Comparison of ENCODE assay signal across 2 cellular contexts in genomic region chrX:28979876-28980275, GRCh38.
TF ChIP-seq lines count a peak whose summit lies in the region.

No MANE protein-coding gene starts in this region.

TF ChIP-seq in SK-N-SH, 30 proteins besides CTCF, POLR2A, EP300 and RAD21 (continued from another document):
- TF ChIP-seq, protein P1, sequence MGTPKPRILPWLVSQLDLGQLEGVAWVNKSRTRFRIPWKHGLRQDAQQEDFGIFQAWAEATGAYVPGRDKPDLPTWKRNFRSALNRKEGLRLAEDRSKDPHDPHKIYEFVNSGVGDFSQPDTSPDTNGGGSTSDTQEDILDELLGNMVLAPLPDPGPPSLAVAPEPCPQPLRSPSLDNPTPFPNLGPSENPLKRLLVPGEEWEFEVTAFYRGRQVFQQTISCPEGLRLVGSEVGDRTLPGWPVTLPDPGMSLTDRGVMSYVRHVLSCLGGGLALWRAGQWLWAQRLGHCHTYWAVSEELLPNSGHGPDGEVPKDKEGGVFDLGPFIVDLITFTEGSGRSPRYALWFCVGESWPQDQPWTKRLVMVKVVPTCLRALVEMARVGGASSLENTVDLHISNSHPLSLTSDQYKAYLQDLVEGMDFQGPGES (IDR thresholded peaks at IDR 0.05; ENCODE audit: low read depth, low read length) = no peak
- TF ChIP-seq RXRA (IDR thresholded peaks at IDR 0.05; ENCODE audit: borderline replicate concordance, low read depth) = no peak
- no peak for TF ChIP-seq FOXJ3 (CRISPR knock-in tag; IDR thresholded peaks at IDR 0.05)
- TF ChIP-seq NFIC (IDR thresholded peaks at IDR 0.05; ENCODE audit: borderline replicate concordance) = no peak

TF ChIP-seq in SK-N-SH treated with all-trans-retinoic acid at 6 μM for 48 hours, 23 proteins besides CTCF, POLR2A, EP300 and RAD21 (continued from another document):
- TF ChIP-seq PATZ1 (CRISPR knock-in tag; IDR thresholded peaks at IDR 0.05; ENCODE audit: borderline replicate concordance) (no peak), SNAI2 (CRISPR knock-in tag; IDR thresholded peaks at IDR 0.05) (no peak), ZFP3 (CRISPR knock-in tag; IDR thresholded peaks at IDR 0.05) (no peak), RARB (CRISPR knock-in tag; IDR thresholded peaks at IDR 0.05) (no peak), GLIS3 (CRISPR knock-in tag; IDR thresholded peaks at IDR 0.05) (no peak), TOX (CRISPR knock-in tag; IDR thresholded peaks at IDR 0.05; ENCODE audit: borderline replicate concordance) (no peak), CSDC2 (CRISPR knock-in tag; IDR thresholded peaks at IDR 0.05) (no peak), TCF4 (CRISPR knock-in tag; IDR thresholded peaks at IDR 0.05; ENCODE audit: borderline replicate concordance) (no peak), ISL1 (CRISPR knock-in tag; IDR thresholded peaks at IDR 0.05) (no peak), OSR1 (CRISPR knock-in tag; IDR thresholded peaks at IDR 0.05) (no peak), CSRNP3 (CRISPR knock-in tag; IDR thresholded peaks at IDR 0.05) (no peak), ESRRG (CRISPR knock-in tag; IDR thresholded peaks at IDR 0.05) (no peak), ZFP30 (CRISPR knock-in tag; IDR thresholded peaks at IDR 0.05) (no peak), PPARA (CRISPR knock-in tag; IDR thresholded peaks at IDR 0.05; ENCODE audit: borderline replicate concordance) (no peak)
- TF ChIP-seq, protein P2, sequence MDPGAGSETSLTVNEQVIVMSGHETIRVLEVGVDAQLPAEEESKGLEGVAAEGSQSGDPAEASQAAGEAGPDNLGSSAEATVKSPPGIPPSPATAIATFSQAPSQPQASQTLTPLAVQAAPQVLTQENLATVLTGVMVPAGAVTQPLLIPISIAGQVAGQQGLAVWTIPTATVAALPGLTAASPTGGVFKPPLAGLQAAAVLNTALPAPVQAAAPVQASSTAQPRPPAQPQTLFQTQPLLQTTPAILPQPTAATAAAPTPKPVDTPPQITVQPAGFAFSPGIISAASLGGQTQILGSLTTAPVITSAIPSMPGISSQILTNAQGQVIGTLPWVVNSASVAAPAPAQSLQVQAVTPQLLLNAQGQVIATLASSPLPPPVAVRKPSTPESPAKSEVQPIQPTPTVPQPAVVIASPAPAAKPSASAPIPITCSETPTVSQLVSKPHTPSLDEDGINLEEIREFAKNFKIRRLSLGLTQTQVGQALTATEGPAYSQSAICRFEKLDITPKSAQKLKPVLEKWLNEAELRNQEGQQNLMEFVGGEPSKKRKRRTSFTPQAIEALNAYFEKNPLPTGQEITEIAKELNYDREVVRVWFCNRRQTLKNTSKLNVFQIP (CRISPR knock-in tag; IDR thresholded peaks at IDR 0.05; ENCODE audit: borderline replicate concordance, low read depth) = no peak
- TF ChIP-seq, protein P3, sequence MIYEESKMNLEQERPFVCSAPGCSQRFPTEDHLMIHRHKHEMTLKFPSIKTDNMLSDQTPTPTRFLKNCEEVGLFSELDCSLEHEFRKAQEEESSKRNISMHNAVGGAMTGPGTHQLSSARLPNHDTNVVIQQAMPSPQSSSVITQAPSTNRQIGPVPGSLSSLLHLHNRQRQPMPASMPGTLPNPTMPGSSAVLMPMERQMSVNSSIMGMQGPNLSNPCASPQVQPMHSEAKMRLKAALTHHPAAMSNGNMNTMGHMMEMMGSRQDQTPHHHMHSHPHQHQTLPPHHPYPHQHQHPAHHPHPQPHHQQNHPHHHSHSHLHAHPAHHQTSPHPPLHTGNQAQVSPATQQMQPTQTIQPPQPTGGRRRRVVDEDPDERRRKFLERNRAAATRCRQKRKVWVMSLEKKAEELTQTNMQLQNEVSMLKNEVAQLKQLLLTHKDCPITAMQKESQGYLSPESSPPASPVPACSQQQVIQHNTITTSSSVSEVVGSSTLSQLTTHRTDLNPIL (CRISPR knock-in tag; IDR thresholded peaks at IDR 0.05; ENCODE audit: low read depth) = no peak
TF ChIP-seq in SK-N-SH treated with all-trans-retinoic acid at 6 μM for 48 hours: peak in this region for 0.
